1 cellular context compared by ENCODE assay signal in the genomic region with DNA sequence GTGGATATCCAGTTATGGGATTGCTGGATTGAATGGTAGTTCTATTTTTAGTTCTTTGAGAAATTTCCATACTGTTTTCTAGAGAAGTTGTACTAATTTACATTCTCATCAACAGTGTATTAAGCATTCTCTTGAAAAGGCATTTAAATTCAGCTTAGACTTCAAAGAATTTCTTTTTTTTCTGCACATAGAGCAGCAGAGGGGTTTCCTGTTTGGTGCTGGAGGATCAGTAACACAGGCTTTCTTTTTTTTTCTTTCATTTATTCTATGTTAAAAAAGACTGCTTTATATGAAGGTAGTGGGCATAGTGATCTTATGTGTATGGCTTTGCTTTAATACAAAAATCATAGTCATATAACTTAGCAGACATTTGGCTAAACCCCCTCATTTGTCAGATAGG.
TF ChIP-seq lines count a peak whose summit lies in the region.

No MANE protein-coding gene starts in this region.

TF ChIP-seq in IMR-90, 13 proteins besides CTCF, POLR2A, EP300 and RAD21 (continued from another document):
- TF ChIP-seq, protein P1, sequence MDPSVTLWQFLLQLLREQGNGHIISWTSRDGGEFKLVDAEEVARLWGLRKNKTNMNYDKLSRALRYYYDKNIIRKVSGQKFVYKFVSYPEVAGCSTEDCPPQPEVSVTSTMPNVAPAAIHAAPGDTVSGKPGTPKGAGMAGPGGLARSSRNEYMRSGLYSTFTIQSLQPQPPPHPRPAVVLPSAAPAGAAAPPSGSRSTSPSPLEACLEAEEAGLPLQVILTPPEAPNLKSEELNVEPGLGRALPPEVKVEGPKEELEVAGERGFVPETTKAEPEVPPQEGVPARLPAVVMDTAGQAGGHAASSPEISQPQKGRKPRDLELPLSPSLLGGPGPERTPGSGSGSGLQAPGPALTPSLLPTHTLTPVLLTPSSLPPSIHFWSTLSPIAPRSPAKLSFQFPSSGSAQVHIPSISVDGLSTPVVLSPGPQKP (IDR thresholded peaks at IDR 0.05; ENCODE audit: borderline replicate concordance, low read depth, low read length): no peak
- TF ChIP-seq MXI1 (IDR thresholded peaks at IDR 0.05; ENCODE audit: borderline replicate concordance, low read depth, low read length) (no peak), FOS (IDR thresholded peaks at IDR 0.05; ENCODE audit: low read depth, low read length) (no peak), MAZ (IDR thresholded peaks at IDR 0.05; ENCODE audit: borderline replicate concordance, low read depth, low read length) (no peak), BHLHE40 (IDR thresholded peaks at IDR 0.05; ENCODE audit: low read depth, low read length) (no peak), CEBPB (IDR thresholded peaks at IDR 0.05; ENCODE audit: low read depth, low read length) (no peak), RCOR1 (IDR thresholded peaks at IDR 0.05; ENCODE audit: insufficient replicate concordance, low read length) (no peak), CHD1 (IDR thresholded peaks at IDR 0.05; ENCODE audit: low read depth, low read length) (no peak)
- TF ChIP-seq, protein P2, sequence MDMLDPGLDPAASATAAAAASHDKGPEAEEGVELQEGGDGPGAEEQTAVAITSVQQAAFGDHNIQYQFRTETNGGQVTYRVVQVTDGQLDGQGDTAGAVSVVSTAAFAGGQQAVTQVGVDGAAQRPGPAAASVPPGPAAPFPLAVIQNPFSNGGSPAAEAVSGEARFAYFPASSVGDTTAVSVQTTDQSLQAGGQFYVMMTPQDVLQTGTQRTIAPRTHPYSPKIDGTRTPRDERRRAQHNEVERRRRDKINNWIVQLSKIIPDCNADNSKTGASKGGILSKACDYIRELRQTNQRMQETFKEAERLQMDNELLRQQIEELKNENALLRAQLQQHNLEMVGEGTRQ (IDR thresholded peaks at IDR 0.05; ENCODE audit: low read depth, low read length): no peak
TF ChIP-seq in IMR-90: peak in this region for 0.
